19 cellular contexts compared by ENCODE assay signal in the genomic region with DNA sequence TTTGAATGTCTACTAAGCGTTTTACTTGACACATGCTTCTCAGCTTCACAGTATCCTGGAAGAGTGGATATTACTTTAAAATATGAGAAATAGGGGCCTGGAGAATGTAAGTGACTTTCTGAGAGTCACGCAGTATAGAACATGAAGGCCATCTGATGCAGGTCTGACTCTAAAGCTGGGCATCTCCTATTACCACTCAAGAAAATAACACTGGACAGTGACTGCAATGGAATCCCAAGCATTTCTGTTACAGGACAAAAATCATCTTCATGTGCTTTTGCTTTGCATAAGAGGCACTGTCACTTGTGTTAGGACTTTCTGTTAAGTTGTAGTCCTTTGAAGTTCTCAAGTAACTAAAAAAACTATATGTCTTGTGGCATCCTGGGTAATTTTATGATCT.
DNase-seq lines count a peak whose midpoint lies in the region; ATAC-seq and TF ChIP-seq lines count a peak whose summit lies in the region.
"Had no signal": no experiment of that assay in that cellular context is flagged by ENCODE, and none has a peak within 500 bp of the region (broad histone marks: within the 10 kb centered on the region; RNA-seq: fewer than 3 reads in every experiment).

No MANE protein-coding gene starts in this region.

- H3K36me3 ChIP-seq in GM23248 (ENCODE audit: low read depth) (no peaks in the 10 kb centered on the region), SK-N-SH (replicated peaks in 1 of 2; ENCODE audit: control insufficient read depth in 1 of 2, insufficient read depth in 2 of 2, low read length in 1 of 2) (no peaks in the 10 kb centered on the region), smooth muscle cell (ENCODE audit: low read depth) (no peaks in the 10 kb centered on the region)
- H3K36me3 ChIP-seq: lower lobe of right lung, transverse colon had no signal

- no peak for TF ChIP-seq EP300 in SK-N-SH (IDR thresholded peaks at IDR 0.05; ENCODE audit: borderline replicate concordance in 1 of 2, low read depth in 1 of 2, low read length in 1 of 2)

- no peak overlapping the region for H3K9ac ChIP-seq in GM23248
- no peak overlapping the region for H3K9ac ChIP-seq in SK-N-SH
- no peak overlapping the region for H3K9ac ChIP-seq in smooth muscle cell (ENCODE audit: low read depth)

- no peaks in the 10 kb centered on the region for H3K9me2 ChIP-seq in GM23248 (ENCODE audit: insufficient read depth)
- no peaks in the 10 kb centered on the region for H3K9me2 ChIP-seq in SK-N-SH

- POLR2A ChIA-PET in SK-N-SH (lab: Yijun Ruan, JAX): no interaction called here

- no peak for TF ChIP-seq RAD21 in SK-N-SH (IDR thresholded peaks at IDR 0.05; ENCODE audit: low read length)

- no peaks in the 10 kb centered on the region; the same call in 1 of the 2 replicates for H4K20me1 ChIP-seq in GM23248 (ENCODE audit: insufficient read depth)
- peaks cover 3% of the 10 kb centered on the region; the same call in 1 of the 2 replicates for H4K20me1 ChIP-seq in SK-N-SH (ENCODE audit: insufficient read depth)
- H4K20me1 ChIP-seq in smooth muscle cell (ENCODE audit: low read depth): peaks cover 48% of the 10 kb centered on the region

- ATAC-seq in HG03565 (IDR thresholded peaks at IDR 0.05; ENCODE audit: unreplicated experiment): no peak
- ATAC-seq: sciatic nerve had no signal

- H3F3A ChIP-seq in GM23248 (ENCODE audit: insufficient read depth) (peaks cover 24% of the 10 kb centered on the region), SK-N-SH (replicated peaks; ENCODE audit: insufficient read depth) (peaks cover 20% of the 10 kb centered on the region), smooth muscle cell (ENCODE audit: low read depth) (no peaks in the 10 kb centered on the region)

- in situ Hi-C loops in GM23248 (cut with MboI): no loop called here

- CTCF ChIA-PET in SK-N-SH (lab: Yijun Ruan, JAX): interaction anchor here (1.7 kb wide), 1 partner anchor 9 kb away, joined by 4 read pairs; no protein-coding TSS in a partner anchor

- peak overlapping the region; percentile 67 for H3K4me2 ChIP-seq in GM23248 (ENCODE audit: unreplicated experiment)
- H3K4me2 ChIP-seq in SK-N-SH: peak overlapping the region; percentile 16; the same call in 1 of the 2 replicates
- H3K4me2 ChIP-seq in smooth muscle cell: peak overlapping the region; percentile 68

- H3K27ac ChIP-seq in GM23248 (no peak overlapping the region), SK-N-SH (ENCODE audit: low read depth in 2 of 2, low read length in 1 of 2) (peak overlapping the region; percentile 60 to 70; a peak in 3 of 4 replicates), smooth muscle cell (ENCODE audit: low read depth) (peak overlapping the region; percentile 50)
- H3K27ac ChIP-seq: lower lobe of right lung, transverse colon had no signal

- H3K9me3 ChIP-seq in GM23248 (ENCODE audit: low read depth) (no peaks in the 10 kb centered on the region), SK-N-SH (no peaks in the 10 kb centered on the region), smooth muscle cell (replicated peaks; ENCODE audit: low read depth) (no peaks in the 10 kb centered on the region)
- H3K9me3 ChIP-seq: lower lobe of right lung, transverse colon had no signal

- H3K79me2 ChIP-seq in GM23248 (ENCODE audit: insufficient read depth) (peaks cover 16% of the 10 kb centered on the region; the same call in 1 of the 2 replicates), SK-N-SH (ENCODE audit: insufficient read depth) (no peaks in the 10 kb centered on the region; the same call in 1 of the 2 replicates), smooth muscle cell (ENCODE audit: low read depth) (no peaks in the 10 kb centered on the region)

- no peak overlapping the region for H2AFZ ChIP-seq in GM23248
- H2AFZ ChIP-seq in SK-N-SH (ENCODE audit: low read depth): no peak overlapping the region
- H2AFZ ChIP-seq in smooth muscle cell (ENCODE audit: low read depth): no peak overlapping the region

- H3K4me1 ChIP-seq in GM23248 (ENCODE audit: insufficient read depth) (peaks cover 21% of the 10 kb centered on the region), SK-N-SH (ENCODE audit: control insufficient read depth in 1 of 2, insufficient read depth in 2 of 2, low read depth in 1 of 2, low read length in 1 of 2) (peaks cover 13 to 16% of the 10 kb centered on the region in 2 experiments; a peak in 3 of 4 replicates), smooth muscle cell (ENCODE audit: low read depth) (peaks cover 5% of the 10 kb centered on the region)

- H3K27me3 ChIP-seq in GM23248 (replicated peaks; ENCODE audit: insufficient read depth) (no peaks in the 10 kb centered on the region), SK-N-SH (ENCODE audit: insufficient read depth) (no peaks in the 10 kb centered on the region), smooth muscle cell (ENCODE audit: low read depth) (no peaks in the 10 kb centered on the region)
- H3K27me3 ChIP-seq: transverse colon had no signal

- TF ChIP-seq CTCF in SK-N-SH (IDR thresholded peaks at IDR 0.05) (no peak), smooth muscle cell (IDR thresholded peaks at IDR 0.05; ENCODE audit: borderline replicate concordance, insufficient read depth, poor library complexity, severe bottlenecking) (no peak)

- no peak overlapping the region for H3K4me3 ChIP-seq in GM23248
- no peak overlapping the region for H3K4me3 ChIP-seq in SK-N-SH (ENCODE audit: low read depth in 2 of 2, low read length in 1 of 2)
- H3K4me3 ChIP-seq in smooth muscle cell: no peak overlapping the region
- H3K4me3 ChIP-seq: lower lobe of right lung, transverse colon had no signal

- DNase-seq in GM23248 (peak; percentile 46), SK-N-SH (no peak), fibroblast of gingiva (ENCODE audit: low read depth) (peak; percentile 63), smooth muscle cell (lab: John Stamatoyannopoulos, UW; ENCODE audit: unreplicated experiment) (no peak), cerebellar nuclear complex (lab: John Stamatoyannopoulos, UW) (no peak), HuH-7.5 (ENCODE audit: low spot score) (no peak)
- DNase-seq: activated B cell treated with CpG ODN at 0.5 μM for 24 hours; activated CD4-positive, alpha-beta T cell treated with anti-CD3 and anti-CD28 coated beads, Interleukin-2, amount 50 U/mL, for 4 hours; aorta; glutamatergic neuron; H7; Kasumi-1; lower lobe of right lung; NCI-H1694 treated with DMSO at 0.1 percent for 48 hours; stimulated activated CD8-positive, alpha-beta memory T cell treated with anti-CD3 and anti-CD28 coated beads, Interleukin-4, amount 100 ng/mL, for 48 hours; T1000; transverse colon had no signal

- WGBS in GM23248 (ENCODE audit: low coverage in 1 of 2, low lambda C conversion rate in 2 of 2, missing lambda C conversion rate in 2 of 2), 2 experiments: 91% methylated on average over 2 of the region's 2 CpGs
- 72% methylated on average over 2 of the region's 2 CpGs for WGBS in SK-N-SH (ENCODE audit: low lambda C conversion rate)
- 64% methylated on average over 2 of the region's 2 CpGs for WGBS in smooth muscle cell (ENCODE audit: low lambda C conversion rate)

TF ChIP-seq in SK-N-SH, 30 proteins besides CTCF, POLR2A, EP300 and RAD21:
- TF ChIP-seq, protein P1, sequence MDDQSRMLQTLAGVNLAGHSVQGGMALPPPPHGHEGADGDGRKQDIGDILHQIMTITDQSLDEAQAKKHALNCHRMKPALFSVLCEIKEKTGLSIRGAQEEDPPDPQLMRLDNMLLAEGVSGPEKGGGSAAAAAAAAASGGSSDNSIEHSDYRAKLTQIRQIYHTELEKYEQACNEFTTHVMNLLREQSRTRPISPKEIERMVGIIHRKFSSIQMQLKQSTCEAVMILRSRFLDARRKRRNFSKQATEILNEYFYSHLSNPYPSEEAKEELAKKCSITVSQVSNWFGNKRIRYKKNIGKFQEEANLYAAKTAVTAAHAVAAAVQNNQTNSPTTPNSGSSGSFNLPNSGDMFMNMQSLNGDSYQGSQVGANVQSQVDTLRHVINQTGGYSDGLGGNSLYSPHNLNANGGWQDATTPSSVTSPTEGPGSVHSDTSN (IDR thresholded peaks at IDR 0.05): 0 out of 2 replicates have a peak, but pooled peaks have one; percentile 16
- no peak for TF ChIP-seq ELF1 (IDR thresholded peaks at IDR 0.05)

Comparison
In these comparisons a context has a peak if more than half of its experiments do, and no peak if none do; other contexts are left out.
1. DNase-seq: peak in GM23248 (single experiment) and fibroblast of gingiva (single experiment); none in SK-N-SH (single experiment), smooth muscle cell (single experiment), cerebellar nuclear complex (0 of 2) and HuH-7.5 (single experiment).
2. H3K4me2 ChIP-seq: peak in every context shown above with its lines; median percentile 68 in smooth muscle cell; 67 in GM23248; 16 in SK-N-SH.